8 cellular contexts compared by ENCODE assay signal in the genomic region with DNA sequence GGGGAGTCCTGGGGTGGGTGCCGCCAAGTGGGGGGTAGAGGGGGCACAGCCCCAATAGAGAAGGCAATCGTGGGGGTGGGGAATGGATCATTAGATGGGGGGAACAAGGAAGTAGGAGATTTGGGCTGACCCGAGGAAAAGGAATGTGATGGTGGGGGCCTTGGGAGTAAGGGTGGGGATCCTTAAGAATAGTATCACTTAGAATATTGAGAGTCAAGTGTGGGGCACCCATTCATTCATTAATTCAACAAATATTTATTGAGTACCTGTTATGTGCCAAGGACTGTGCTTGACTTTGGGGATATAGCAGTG. TPM values are rescaled to one million over a fixed set of nuclear protein-coding genes. Genes with fewer than 3 reads are reported as not detected.
DNase-seq lines count a peak whose midpoint lies in the region; ATAC-seq and TF ChIP-seq lines count a peak whose summit lies in the region.

No MANE protein-coding gene starts in this region.

- H3K27ac Mint-ChIP-seq in nephron progenitor cell: peak overlapping the region; percentile 66

- CTCF ChIA-PET in BJ (lab: Yijun Ruan, JAX): interaction anchor here (0.6 to 1.6 kb wide), 11 partner anchors 10 to 269 kb away, joined by 3 to 8 read pairs (median 4); no protein-coding TSS in a partner anchor

- TF ChIP-seq CTCF in BJ (IDR thresholded peaks at IDR 0.05; ENCODE audit: insufficient read depth, low read depth, low read length): no peak
- no peak for TF ChIP-seq CTCF in nephron progenitor cell (IDR thresholded peaks at IDR 0.05)

- H3K4me1 ChIP-seq in duodenal mucosa (ENCODE audit: control insufficient read depth in 1 of 2, insufficient read depth in 2 of 2, low read length in 2 of 2): peaks cover 37 to 52% of the 10 kb centered on the region in 2 donors

- H3K4me3 Mint-ChIP-seq in nephron progenitor cell: peak overlapping the region; percentile 98

- peaks cover 64% of the 10 kb centered on the region for H3K4me1 Mint-ChIP-seq in nephron progenitor cell

- H3K36me3 ChIP-seq in BJ (ENCODE audit: control insufficient read depth, insufficient read depth, low read length) (no peaks in the 10 kb centered on the region; the same call in 1 of the 2 replicates), MG63 (peaks cover 31% of the 10 kb centered on the region), duodenal mucosa (ENCODE audit: control insufficient read depth in 1 of 2, insufficient read depth in 2 of 2, low read length in 2 of 2) (no peaks in the 10 kb centered on the region)

- H3K36me3 Mint-ChIP-seq in nephron progenitor cell (ENCODE audit: low read depth): peaks cover 15% of the 10 kb centered on the region

- POLR2A ChIA-PET in BJ (lab: Charles Lee): interaction anchor here (0.5 kb wide), 1 partner anchor 196 kb away, joined by 6 read pairs; no protein-coding TSS in a partner anchor

- H3K9ac ChIP-seq in duodenal mucosa (ENCODE audit: low read depth in 1 of 2, low read length in 2 of 2): peak overlapping the region; percentile 76 to 92

- no peaks in the 10 kb centered on the region; the same call in 1 of the 2 replicates for H3K27me3 ChIP-seq in BJ (ENCODE audit: control insufficient read depth, insufficient read depth, low read length)
- H3K27me3 ChIP-seq in MG63: no peaks in the 10 kb centered on the region
- H3K27me3 ChIP-seq in duodenal mucosa (ENCODE audit: control insufficient read depth in 1 of 2, insufficient read depth in 2 of 2, low read length in 2 of 2): no peaks in the 10 kb centered on the region

- H3K27me3 Mint-ChIP-seq in nephron progenitor cell (ENCODE audit: low read depth, poor library complexity): no peaks in the 10 kb centered on the region

- H3K4me3 ChIP-seq in BJ (ENCODE audit: low read depth, low read length) (peak overlapping the region; percentile 100), MG63 (peak overlapping the region; percentile 93), duodenal mucosa (ENCODE audit: low read depth in 1 of 2, low read length in 2 of 2) (peak overlapping the region; percentile 95)

- H3K9me3 ChIP-seq in MG63 (no peaks in the 10 kb centered on the region), duodenal mucosa (ENCODE audit: control insufficient read depth in 1 of 2, low read length in 2 of 2) (no peaks in the 10 kb centered on the region)

- H3K27ac ChIP-seq in duodenal mucosa (ENCODE audit: low read depth, low read length): no peak overlapping the region

- H3K9me3 Mint-ChIP-seq in nephron progenitor cell: no peaks in the 10 kb centered on the region

- DNase-seq in BJ (ENCODE audit: low read depth) (no peak), MG63 (no peak), nephron progenitor cell (no peak), islet precursor cell (no peak), NCI-H128 (lab: John Stamatoyannopoulos, UW; ENCODE audit: unreplicated experiment) (no peak), hepatic stellate cell (ENCODE audit: low spot score) (no peak)

- no peak for ATAC-seq in HG03460 (IDR thresholded peaks at IDR 0.05; ENCODE audit: unreplicated experiment)

RNA-seq across cellular contexts. Expression of a gene that starts 0.6 kb away (rescaled TPM):
- polyA plus RNA-seq in BJ (2011; rRNA removed): 89.7 and 123 TPM in 2 replicates
- polyA minus RNA-seq in BJ (2011; rRNA and poly(A)+ RNA removed): 63.8 and 87.0 TPM in 2 replicates
- total RNA-seq in MG63 (2014; rRNA removed; shearing (Covaris generic); ENCODE audit: low replicate concordance): 90.7 and 102 TPM in 2 replicates

RNA-seq across cellular contexts. Expression of a gene that starts 50.7 kb away (rescaled TPM):
- polyA plus RNA-seq in BJ (2011; rRNA removed): not detected in 2 replicates
- not detected in 2 replicates for polyA minus RNA-seq in BJ (2011; rRNA and poly(A)+ RNA removed)
- not detected in 2 replicates for total RNA-seq in MG63 (2014; rRNA removed; shearing (Covaris generic); ENCODE audit: low replicate concordance)
